Comparison of ENCODE assay signal across 25 cellular contexts in genomic region chr13:38648912-38649311, GRCh38. TPM values are rescaled to one million over a fixed set of nuclear protein-coding genes. Genes with fewer than 3 reads are reported as not detected.
"Had no signal": no experiment of that assay in that cellular context is flagged by ENCODE, and none has a peak within 500 bp of the region (broad histone marks: within the 10 kb centered on the region; RNA-seq: fewer than 3 reads in every experiment).

No MANE protein-coding gene starts in this region.

- H3K27me3 ChIP-seq: ovary, right atrium auricular region, right lobe of liver, stomach, testis, thyroid gland, transverse colon, upper lobe of left lung had no signal

- H3K36me3 ChIP-seq: ovary, right atrium auricular region, right lobe of liver, stomach, thyroid gland, transverse colon, upper lobe of left lung had no signal

- ATAC-seq: left cardiac atrium; left lobe of liver; mucosa of descending colon; naive thymus-derived CD4-positive, alpha-beta T cell; natural killer cell treated with Interleukin-12 subunit alpha and Interleukin-12 subunit beta and Interleukin-15 and Interleukin-18, amount 100 ng/mL, for 72 hours; right lobe of liver; stimulated activated naive B cell treated with anti-CD40 and anti-IgM and Interleukin-4, amounts not matched to agents 10 μg/mL and 1 μg/mL and 100 μg/mL, for 72 hours; stimulated activated naive CD8-positive, alpha-beta T cell treated with anti-CD3 and anti-CD28 coated beads, Interleukin-15, Interleukin-2, amounts not matched to agents 100 U/mL and 50 U/mL, for 24 hours had no signal

- H3K27ac Mint-ChIP-seq: memory B cell; naive thymus-derived CD4-positive, alpha-beta T cell; natural killer cell treated with Interleukin-12 subunit alpha and Interleukin-12 subunit beta and Interleukin-15 and Interleukin-18, amount 100 ng/mL, for 72 hours; progenitor cell of endocrine pancreas; stimulated activated naive B cell treated with anti-CD40 and anti-IgM and Interleukin-4, amounts not matched to agents 10 μg/mL and 1 μg/mL and 100 μg/mL, for 72 hours had no signal

- H3K4me3 ChIP-seq: mucosa of descending colon, ovary, right atrium auricular region, right lobe of liver, smooth muscle cell, stomach, testis, thyroid gland, transverse colon, upper lobe of left lung had no signal

- DNase-seq: hippocampal formation; kidney glomerular epithelial cell; left cardiac atrium; midbrain; mucosa of descending colon; naive thymus-derived CD4-positive, alpha-beta T cell; ovary; right lobe of liver; stimulated activated CD4-positive, alpha-beta T cell treated with anti-CD3 and anti-CD28 coated beads, Interleukin-12 subunit alpha, Interleukin-12 subunit beta, amount 100 ng/mL, for 4 hours; stimulated activated CD4-positive, alpha-beta T cell treated with anti-CD3 and anti-CD28 coated beads, Interleukin-15, amount 100 ng/mL, for 24 hours; stimulated activated CD4-positive, alpha-beta T cell treated with anti-CD3 and anti-CD28 coated beads, Interleukin-2, amount 100 ng/mL, for 24 hours; stimulated activated CD4-positive, alpha-beta T cell treated with anti-CD3 and anti-CD28 coated beads, Interleukin-4, amount 100 ng/mL, for 1 hour; stimulated activated naive B cell treated with anti-CD40 and anti-IgM and Interleukin-4, amounts not matched to agents 10 μg/mL and 1 μg/mL and 100 μg/mL, for 72 hours; stimulated activated naive CD8-positive, alpha-beta T cell treated with anti-CD3 and anti-CD28 coated beads, Interleukin-15, Interleukin-2, amounts not matched to agents 100 U/mL and 50 U/mL, for 24 hours; stomach; testis; thyroid gland; transverse colon; upper lobe of left lung had no signal

- H3K27me3 Mint-ChIP-seq: natural killer cell treated with Interleukin-12 subunit alpha and Interleukin-12 subunit beta and Interleukin-15 and Interleukin-18, amount 100 ng/mL, for 72 hours; progenitor cell of endocrine pancreas; stimulated activated naive B cell treated with anti-CD40 and anti-IgM and Interleukin-4, amounts not matched to agents 10 μg/mL and 1 μg/mL and 100 μg/mL, for 72 hours had no signal

- H3K27ac ChIP-seq: ovary, right atrium auricular region, right lobe of liver, stomach, testis, thyroid gland, transverse colon, upper lobe of left lung had no signal

- H3K36me3 Mint-ChIP-seq: memory B cell; naive thymus-derived CD4-positive, alpha-beta T cell; natural killer cell treated with Interleukin-12 subunit alpha and Interleukin-12 subunit beta and Interleukin-15 and Interleukin-18, amount 100 ng/mL, for 72 hours; stimulated activated naive B cell treated with anti-CD40 and anti-IgM and Interleukin-4, amounts not matched to agents 10 μg/mL and 1 μg/mL and 100 μg/mL, for 72 hours had no signal

- H3K4me3 Mint-ChIP-seq: memory B cell; naive thymus-derived CD4-positive, alpha-beta T cell; natural killer cell treated with Interleukin-12 subunit alpha and Interleukin-12 subunit beta and Interleukin-15 and Interleukin-18, amount 100 ng/mL, for 72 hours; stimulated activated naive B cell treated with anti-CD40 and anti-IgM and Interleukin-4, amounts not matched to agents 10 μg/mL and 1 μg/mL and 100 μg/mL, for 72 hours had no signal

- H3K4me1 Mint-ChIP-seq: memory B cell; naive thymus-derived CD4-positive, alpha-beta T cell; stimulated activated naive B cell treated with anti-CD40 and anti-IgM and Interleukin-4, amounts not matched to agents 10 μg/mL and 1 μg/mL and 100 μg/mL, for 72 hours had no signal

- H3K9me3 ChIP-seq: mucosa of descending colon, ovary, right atrium auricular region, right lobe of liver, stomach, testis, thyroid gland, transverse colon, upper lobe of left lung had no signal

- H3K9me3 Mint-ChIP-seq: memory B cell; natural killer cell treated with Interleukin-12 subunit alpha and Interleukin-12 subunit beta and Interleukin-15 and Interleukin-18, amount 100 ng/mL, for 72 hours; stimulated activated naive B cell treated with anti-CD40 and anti-IgM and Interleukin-4, amounts not matched to agents 10 μg/mL and 1 μg/mL and 100 μg/mL, for 72 hours had no signal

- H3K4me1 ChIP-seq: right atrium auricular region, right lobe of liver, stomach, testis, thyroid gland, transverse colon, upper lobe of left lung had no signal

RNA-seq across cellular contexts. Expression of gene FREM2, which starts 38.0 kb away (rescaled TPM):
- total RNA-seq: natural killer cell treated with Interleukin-12 subunit alpha and Interleukin-12 subunit beta and Interleukin-15 and Interleukin-18, amount 100 ng/mL, for 72 hours had no signal
- polyA plus RNA-seq: naive thymus-derived CD4-positive, alpha-beta T cell; smooth muscle cell had no signal
